ENCODE assay signal across 25 cellular contexts in genomic region chr11:122198291-122198983, GRCh38.
DNase-seq lines count a peak whose midpoint lies in the region; ATAC-seq and TF ChIP-seq lines count a peak whose summit lies in the region.
"Had no signal": no experiment of that assay in that cellular context is flagged by ENCODE, and none has a peak within 500 bp of the region (broad histone marks: within the 10 kb centered on the region; RNA-seq: fewer than 3 reads in every experiment).

No MANE protein-coding gene starts in this region.

- H2BK12ac ChIP-seq in mesenchymal stem cell (ENCODE audit: low read length in 2 of 2), result peak overlapping the region in 1 of 2 experiments; percentile 54

- no peak for DNase-seq in MCF 10A (ENCODE audit: unreplicated experiment)
- no peak for DNase-seq in breast epithelium (ENCODE audit: low spot score in 2 of 2)
- no peak for DNase-seq in chondrocyte (ENCODE audit: low spot score)
- no peak for DNase-seq in mesenchymal stem cell
- no peak for DNase-seq in MM.1S
- no peak for DNase-seq in activated CD4-positive, alpha-beta memory T cell treated with anti-CD3 and anti-CD28 coated beads, Interleukin-2, amount 10 ng/mL, durations not matched to agents 7 days and 5 days
- no peak for DNase-seq in MV-4-11 (lab: John Stamatoyannopoulos, UW)
- DNase-seq: activated CD8-positive, alpha-beta T cell treated with anti-CD3 and anti-CD28 coated beads for 36 hours; activated effector memory CD4-positive, alpha-beta T cell treated with anti-CD3 and anti-CD28 coated beads, Interleukin-2, amount 50 U/mL, for 16 hours; activated T-cell treated with anti-CD3 and anti-CD28 coated beads for 4 hours; Calu3; foreskin keratinocyte; hypothalamus; mucosa of descending colon; NCI-H1417 treated with DMSO at 0.1 percent for 48 hours; NCI-H510A; stimulated activated naive B cell treated with anti-CD40 and anti-IgM and Interleukin-4, amounts not matched to agents 10 μg/mL and 1 μg/mL and 100 μg/mL, for 72 hours; T1000 had no signal

- H2BK5ac ChIP-seq in mesenchymal stem cell (ENCODE audit: low read depth, low read length, poor library complexity, severe bottlenecking), result no peak overlapping the region

- H3K9me3 ChIP-seq in breast epithelium (no peaks in the 10 kb centered on the region), mesenchymal stem cell (ENCODE audit: control insufficient read depth, low read length) (no peaks in the 10 kb centered on the region), MM.1S (replicated peaks; ENCODE audit: insufficient read depth, low read length) (no peaks in the 10 kb centered on the region)
- H3K9me3 ChIP-seq: BLaER1 treated with 17β-estradiol and CSF1 and Interleukin-3, amounts not matched to agents 10 nM and 100 nM; mucosa of descending colon; prostate gland had no signal

- H2BK120ac ChIP-seq in mesenchymal stem cell (ENCODE audit: low read depth, low read length), result no peak overlapping the region

- no peak overlapping the region for H3K4me3 Mint-ChIP-seq in MCF 10A (ENCODE audit: unreplicated experiment)
- H3K4me3 Mint-ChIP-seq in chondrocyte (ENCODE audit: unreplicated experiment), result no peak overlapping the region
- no peak overlapping the region for H3K4me3 Mint-ChIP-seq in activated CD4-positive, alpha-beta memory T cell treated with anti-CD3 and anti-CD28 coated beads, Interleukin-2, amount 10 ng/mL, durations not matched to agents 7 days and 5 days
- H3K4me3 Mint-ChIP-seq in stimulated activated memory B cell treated with anti-CD40 and anti-IgM and Interleukin-4, amounts not matched to agents 10 μg/mL and 1 μg/mL and 100 μg/mL, for 72 hours, result no peak overlapping the region
- H3K4me3 Mint-ChIP-seq: activated CD8-positive, alpha-beta T cell treated with anti-CD3 and anti-CD28 coated beads for 36 hours; dendritic cell treated with granulocyte-macrophage colony-stimulating factor and Interleukin-4, amounts not matched to agents 40 ng/mL and 50 ng/mL, for 4 days; stimulated activated naive B cell treated with anti-CD40 and anti-IgM and Interleukin-4, amounts not matched to agents 10 μg/mL and 1 μg/mL and 100 μg/mL, for 72 hours had no signal

- H4K20me1 ChIP-seq in MM.1S (ENCODE audit: insufficient read depth, low read length), result no peaks in the 10 kb centered on the region
- H4K20me1 ChIP-seq: BLaER1 treated with 17β-estradiol and CSF1 and Interleukin-3, amounts not matched to agents 10 nM and 100 nM had no signal

- H3K4me2 ChIP-seq in mesenchymal stem cell (ENCODE audit: low read length, poor library complexity, severe bottlenecking) (no peak overlapping the region), MM.1S (ENCODE audit: low read depth, low read length) (no peak overlapping the region)
- H3K4me2 ChIP-seq: BLaER1 treated with 17β-estradiol and CSF1 and Interleukin-3, amounts not matched to agents 10 nM and 100 nM had no signal

- no peak overlapping the region for H3K4me3 ChIP-seq in breast epithelium
- H3K4me3 ChIP-seq in mesenchymal stem cell (ENCODE audit: insufficient read depth in 1 of 2, low read depth in 1 of 2, low read length in 2 of 2), result no peak overlapping the region
- H3K4me3 ChIP-seq in MM.1S (ENCODE audit: low read length), result no peak overlapping the region
- H3K4me3 ChIP-seq: BLaER1 treated with 17β-estradiol and CSF1 and Interleukin-3, amounts not matched to agents 10 nM and 100 nM; mucosa of descending colon; prostate gland; skin epidermis had no signal

- no peaks in the 10 kb centered on the region for H3F3A ChIP-seq in MM.1S (ENCODE audit: insufficient read depth, low read length)

- 86% methylated on average over 6 of the region's 7 CpGs for WGBS in mesenchymal stem cell

- H3K9me2 ChIP-seq in MM.1S (replicated peaks; ENCODE audit: insufficient read depth, low read length), result no peaks in the 10 kb centered on the region

- TF ChIP-seq POLR2A in breast epithelium (IDR thresholded peaks at IDR 0.05), result no peak

- H3K27ac ChIP-seq in breast epithelium (no peak overlapping the region), mesenchymal stem cell (ENCODE audit: low read length, poor library complexity, severe bottlenecking) (peak overlapping the region; percentile 72), MM.1S (ENCODE audit: low read length) (no peak overlapping the region)
- H3K27ac ChIP-seq: BLaER1 treated with 17β-estradiol and CSF1 and Interleukin-3, amounts not matched to agents 10 nM and 100 nM; foreskin keratinocyte; prostate gland; RWPE1 had no signal

- H3K27me3 Mint-ChIP-seq in MCF 10A (ENCODE audit: insufficient read depth, unreplicated experiment), result no peaks in the 10 kb centered on the region
- H3K27me3 Mint-ChIP-seq in chondrocyte (ENCODE audit: low read depth), result no peaks in the 10 kb centered on the region
- H3K27me3 Mint-ChIP-seq in activated CD4-positive, alpha-beta memory T cell treated with anti-CD3 and anti-CD28 coated beads, Interleukin-2, amount 10 ng/mL, durations not matched to agents 7 days and 5 days, result peaks cover 8% of the 10 kb centered on the region
- peaks cover 19% of the 10 kb centered on the region for H3K27me3 Mint-ChIP-seq in stimulated activated memory B cell treated with anti-CD40 and anti-IgM and Interleukin-4, amounts not matched to agents 10 μg/mL and 1 μg/mL and 100 μg/mL, for 72 hours

- peaks cover 7% of the 10 kb centered on the region for H3K36me3 Mint-ChIP-seq in MCF 10A (ENCODE audit: insufficient read depth, unreplicated experiment)
- H3K36me3 Mint-ChIP-seq in chondrocyte (ENCODE audit: low read depth), result no peaks in the 10 kb centered on the region
- H3K36me3 Mint-ChIP-seq in activated CD4-positive, alpha-beta memory T cell treated with anti-CD3 and anti-CD28 coated beads, Interleukin-2, amount 10 ng/mL, durations not matched to agents 7 days and 5 days (ENCODE audit: low read depth), result no peaks in the 10 kb centered on the region
- no peaks in the 10 kb centered on the region for H3K36me3 Mint-ChIP-seq in stimulated activated memory B cell treated with anti-CD40 and anti-IgM and Interleukin-4, amounts not matched to agents 10 μg/mL and 1 μg/mL and 100 μg/mL, for 72 hours
- H3K36me3 Mint-ChIP-seq: stimulated activated naive B cell treated with anti-CD40 and anti-IgM and Interleukin-4, amounts not matched to agents 10 μg/mL and 1 μg/mL and 100 μg/mL, for 72 hours had no signal

- TF ChIP-seq CTCF in MCF 10A (IDR thresholded peaks at IDR 0.05; ENCODE audit: unreplicated experiment) (no peak), breast epithelium (IDR thresholded peaks at IDR 0.05) (no peak), chondrocyte (IDR thresholded peaks at IDR 0.05) (no peak), MM.1S (IDR thresholded peaks at IDR 0.05; ENCODE audit: low read length) (no peak)

- H3K79me2 ChIP-seq in MM.1S (ENCODE audit: low read length), result no peaks in the 10 kb centered on the region

- no peak overlapping the region for H4K91ac ChIP-seq in mesenchymal stem cell (ENCODE audit: low read length)

- H3K9me3 Mint-ChIP-seq in MCF 10A (ENCODE audit: unreplicated experiment) (no peaks in the 10 kb centered on the region), chondrocyte (ENCODE audit: low read depth) (no peaks in the 10 kb centered on the region)
- no peaks in the 10 kb centered on the region for H3K9me3 Mint-ChIP-seq in activated CD4-positive, alpha-beta memory T cell treated with anti-CD3 and anti-CD28 coated beads, Interleukin-2, amount 10 ng/mL, durations not matched to agents 7 days and 5 days
- H3K9me3 Mint-ChIP-seq in stimulated activated memory B cell treated with anti-CD40 and anti-IgM and Interleukin-4, amounts not matched to agents 10 μg/mL and 1 μg/mL and 100 μg/mL, for 72 hours, result no peaks in the 10 kb centered on the region
- H3K9me3 Mint-ChIP-seq: activated CD8-positive, alpha-beta T cell treated with anti-CD3 and anti-CD28 coated beads for 36 hours; dendritic cell treated with granulocyte-macrophage colony-stimulating factor and Interleukin-4, amounts not matched to agents 40 ng/mL and 50 ng/mL, for 4 days; stimulated activated naive B cell treated with anti-CD40 and anti-IgM and Interleukin-4, amounts not matched to agents 10 μg/mL and 1 μg/mL and 100 μg/mL, for 72 hours had no signal

- H3K36me3 ChIP-seq in breast epithelium (no peaks in the 10 kb centered on the region), mesenchymal stem cell (ENCODE audit: control insufficient read depth in 1 of 2, insufficient read depth in 2 of 2, low read depth in 1 of 2, low read length in 2 of 2) (peaks cover 0 to 10% of the 10 kb centered on the region in 2 experiments), MM.1S (replicated peaks; ENCODE audit: insufficient read depth, low read length) (no peaks in the 10 kb centered on the region)
- H3K36me3 ChIP-seq: BLaER1 treated with 17β-estradiol and CSF1 and Interleukin-3, amounts not matched to agents 10 nM and 100 nM; prostate gland had no signal

- POLR2A ChIA-PET in MCF 10A (lab: Yijun Ruan, JAX), result interaction anchor here (0.7 to 1.3 kb wide), 6 partner anchors 10 to 104 kb away, joined by 3 to 11 read pairs (median 4); no protein-coding TSS in a partner anchor
- POLR2A ChIA-PET in activated CD4-positive, alpha-beta memory T cell treated with anti-CD3 and anti-CD28 coated beads, Interleukin-2, amount 10 ng/mL, durations not matched to agents 7 days and 5 days (lab: Charles Lee), result no interaction called here

- no peak overlapping the region for H3K14ac ChIP-seq in mesenchymal stem cell (ENCODE audit: low read length in 2 of 2)

- H2AFZ ChIP-seq in mesenchymal stem cell (ENCODE audit: low read depth, low read length) (no peak overlapping the region), MM.1S (ENCODE audit: low read length) (no peak overlapping the region)

- CTCF ChIA-PET in MCF 10A (lab: Yijun Ruan, JAX), result interaction anchor here (0.6 to 0.7 kb wide), 3 partner anchors 49 to 444 kb away, joined by 3 to 6 read pairs (median 4); no protein-coding TSS in a partner anchor
- CTCF ChIA-PET in activated CD4-positive, alpha-beta memory T cell treated with anti-CD3 and anti-CD28 coated beads, Interleukin-2, amount 10 ng/mL, durations not matched to agents 7 days and 5 days (lab: Charles Lee), result no interaction called here

- no peaks in the 10 kb centered on the region for H3K27me3 ChIP-seq in breast epithelium
- no peaks in the 10 kb centered on the region for H3K27me3 ChIP-seq in mesenchymal stem cell (ENCODE audit: control insufficient read depth in 1 of 2, insufficient read depth in 1 of 2, low read length in 2 of 2)
- no peaks in the 10 kb centered on the region for H3K27me3 ChIP-seq in MM.1S (replicated peaks; ENCODE audit: insufficient read depth, low read length)
- H3K27me3 ChIP-seq: BLaER1 treated with 17β-estradiol and CSF1 and Interleukin-3, amounts not matched to agents 10 nM and 100 nM; foreskin keratinocyte had no signal

- H2AK5ac ChIP-seq in mesenchymal stem cell (ENCODE audit: low read length, severe bottlenecking), result no peak overlapping the region

- peak overlapping the region; percentile 49 for H3K27ac Mint-ChIP-seq in MCF 10A (ENCODE audit: low read depth, unreplicated experiment)
- peak overlapping the region; percentile 96 for H3K27ac Mint-ChIP-seq in chondrocyte (ENCODE audit: unreplicated experiment)
- no peak overlapping the region for H3K27ac Mint-ChIP-seq in activated CD4-positive, alpha-beta memory T cell treated with anti-CD3 and anti-CD28 coated beads, Interleukin-2, amount 10 ng/mL, durations not matched to agents 7 days and 5 days
- no peak overlapping the region for H3K27ac Mint-ChIP-seq in stimulated activated memory B cell treated with anti-CD40 and anti-IgM and Interleukin-4, amounts not matched to agents 10 μg/mL and 1 μg/mL and 100 μg/mL, for 72 hours
- H3K27ac Mint-ChIP-seq: activated CD8-positive, alpha-beta T cell treated with anti-CD3 and anti-CD28 coated beads for 36 hours; dendritic cell treated with granulocyte-macrophage colony-stimulating factor and Interleukin-4, amounts not matched to agents 40 ng/mL and 50 ng/mL, for 4 days; stimulated activated naive B cell treated with anti-CD40 and anti-IgM and Interleukin-4, amounts not matched to agents 10 μg/mL and 1 μg/mL and 100 μg/mL, for 72 hours had no signal

- no peak overlapping the region for H4K8ac ChIP-seq in mesenchymal stem cell (ENCODE audit: low read length)

- no peak overlapping the region for H2BK15ac ChIP-seq in mesenchymal stem cell (ENCODE audit: low read depth, poor library complexity, severe bottlenecking)

- intact Hi-C loops in MCF 10A (cut with micrococcal nuclease) (no loop called here), breast epithelium (cut with DNase I; ENCODE audit: low total_unique reads) (no loop called here)

- peak overlapping the region in 1 of 2 experiments; percentile 57 for H3K18ac ChIP-seq in mesenchymal stem cell (ENCODE audit: low read depth in 1 of 2, low read length in 2 of 2)

- H3K9ac ChIP-seq in mesenchymal stem cell (ENCODE audit: low read length) (peak overlapping the region; percentile 69), MM.1S (ENCODE audit: low read length) (no peak overlapping the region)
- H3K9ac ChIP-seq: BLaER1 treated with 17β-estradiol and CSF1 and Interleukin-3, amounts not matched to agents 10 nM and 100 nM had no signal

- no peak overlapping the region for H3K23ac ChIP-seq in mesenchymal stem cell (ENCODE audit: low read length in 2 of 2)

- H3K79me1 ChIP-seq in mesenchymal stem cell (replicated peaks; ENCODE audit: low read length, poor library complexity, severe bottlenecking), result peaks cover 5% of the 10 kb centered on the region

- ATAC-seq in stimulated activated memory B cell treated with anti-CD40 and anti-IgM and Interleukin-4, amounts not matched to agents 10 μg/mL and 1 μg/mL and 100 μg/mL, for 72 hours, result no peak
- ATAC-seq: activated CD4-positive, CD25-positive, alpha-beta regulatory T cell treated with anti-CD3 and anti-CD28 coated beads, Interleukin-2, amount 50 U/mL, for 24 hours; activated CD8-positive, alpha-beta T cell treated with anti-CD3 and anti-CD28 coated beads for 36 hours; foreskin keratinocyte; mucosa of descending colon; stimulated activated naive B cell treated with anti-CD40 and anti-IgM and Interleukin-4, amounts not matched to agents 10 μg/mL and 1 μg/mL and 100 μg/mL, for 72 hours had no signal

- no TSS peak for BruUV-seq in MCF 10A (replicated peaks; lab: Mats Ljungman, UMichigan)

- H3K4ac ChIP-seq in mesenchymal stem cell (ENCODE audit: low read depth in 1 of 2, low read length in 2 of 2), result peak overlapping the region in 1 of 2 experiments; percentile 58

- peaks cover 44% of the 10 kb centered on the region for H3K4me1 Mint-ChIP-seq in MCF 10A (ENCODE audit: insufficient read depth, unreplicated experiment)
- peaks cover 66% of the 10 kb centered on the region for H3K4me1 Mint-ChIP-seq in chondrocyte (ENCODE audit: low read depth)
- H3K4me1 Mint-ChIP-seq in activated CD4-positive, alpha-beta memory T cell treated with anti-CD3 and anti-CD28 coated beads, Interleukin-2, amount 10 ng/mL, durations not matched to agents 7 days and 5 days, result no peaks in the 10 kb centered on the region
- H3K4me1 Mint-ChIP-seq in stimulated activated memory B cell treated with anti-CD40 and anti-IgM and Interleukin-4, amounts not matched to agents 10 μg/mL and 1 μg/mL and 100 μg/mL, for 72 hours, result no peaks in the 10 kb centered on the region
- H3K4me1 Mint-ChIP-seq: stimulated activated naive B cell treated with anti-CD40 and anti-IgM and Interleukin-4, amounts not matched to agents 10 μg/mL and 1 μg/mL and 100 μg/mL, for 72 hours had no signal

- H3K4me1 ChIP-seq in breast epithelium (peaks cover 0 to 3% of the 10 kb centered on the region in 2 donors), mesenchymal stem cell (ENCODE audit: control insufficient read depth, insufficient read depth, low read depth, low read length) (peaks cover 10% of the 10 kb centered on the region), MM.1S (ENCODE audit: low read length) (no peaks in the 10 kb centered on the region)
- H3K4me1 ChIP-seq: prostate gland had no signal

Comparison
In these comparisons a context has a peak if more than half of its experiments do, and no peak if none do; other contexts are left out.
1. H3K27ac Mint-ChIP-seq: peak in MCF 10A (single experiment) and chondrocyte (single experiment); none in activated CD4-positive, alpha-beta memory T cell treated with anti-CD3 and anti-CD28 coated beads, Interleukin-2, amount 10 ng/mL, durations not matched to agents 7 days and 5 days (single experiment) and stimulated activated memory B cell treated with anti-CD40 and anti-IgM and Interleukin-4, amounts not matched to agents 10 μg/mL and 1 μg/mL and 100 μg/mL, for 72 hours (single experiment).